In the genomic region with DNA sequence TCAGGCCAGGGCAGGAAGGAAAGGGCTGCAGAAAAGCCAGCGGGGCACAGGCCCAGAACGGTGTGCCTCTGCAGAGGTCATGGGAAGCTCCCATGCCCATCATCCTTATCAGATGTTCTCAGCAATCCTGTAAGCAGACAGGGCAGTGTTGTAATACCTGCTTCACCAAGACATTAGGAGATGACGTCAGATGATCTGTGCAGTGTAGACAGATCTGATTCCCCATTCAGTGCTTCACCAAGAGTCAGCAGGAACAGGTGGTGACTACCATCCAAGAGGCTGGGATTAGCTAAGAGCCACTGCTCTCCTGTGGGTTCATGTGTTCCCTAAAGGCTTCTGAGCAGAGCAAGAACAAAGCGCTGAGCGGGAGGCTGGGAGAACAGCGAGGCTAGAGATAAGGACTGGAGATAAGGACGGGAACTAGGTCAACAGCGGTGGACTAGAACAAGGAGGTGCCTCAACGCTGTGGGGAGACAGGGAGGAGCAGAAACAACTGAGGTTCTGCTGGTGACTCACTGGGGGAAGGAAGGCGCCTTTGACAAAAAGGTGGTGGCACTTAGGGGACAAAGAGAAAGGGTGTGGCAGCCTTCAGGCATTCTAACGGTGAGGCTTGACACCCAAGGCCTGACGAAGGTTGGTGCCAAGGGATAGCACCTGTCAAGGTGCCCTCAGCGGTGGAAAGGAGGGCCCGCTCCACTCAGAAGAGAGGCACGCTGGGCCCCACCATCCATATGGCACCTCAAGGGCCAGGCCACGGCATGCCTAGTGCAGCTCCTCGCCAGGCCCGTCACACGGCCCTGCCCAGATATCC, we compare ENCODE assay signal across 8 cellular contexts. TPM values are rescaled to one million over a fixed set of nuclear protein-coding genes. Genes with fewer than 3 reads are reported as not detected.
A peak's percentile ranks its signal among the peaks of the same experiment; 100 is the strongest.
DNase-seq lines count a peak whose midpoint lies in the region; ATAC-seq and TF ChIP-seq lines count a peak whose summit lies in the region.

No MANE protein-coding gene starts in this region.

- peak overlapping the region; percentile 97 for H3K27ac Mint-ChIP-seq in activated CD8-positive, alpha-beta memory T cell treated with anti-CD3 and anti-CD28 coated beads, Interleukin-2, amount 10 ng/mL, durations not matched to agents 7 days and 5 days

- peak; percentile 79 for ATAC-seq in activated CD8-positive, alpha-beta memory T cell treated with anti-CD3 and anti-CD28 coated beads, Interleukin-2, amount 10 ng/mL, durations not matched to agents 7 days and 5 days
- no peak for ATAC-seq in HG03045 (IDR thresholded peaks at IDR 0.05; ENCODE audit: unreplicated experiment)

- no peak for TF ChIP-seq CTCF in esophagus squamous epithelium (IDR thresholded peaks at IDR 0.05)
- no peak for TF ChIP-seq CTCF in retinal pigment epithelial cell (conservative IDR thresholded peaks at IDR 0.05; ENCODE audit: low read depth, low read length)

- peak overlapping the region in 1 of 4 donors; percentile 7 for H3K4me3 ChIP-seq in esophagus squamous epithelium
- H3K4me3 ChIP-seq in retinal pigment epithelial cell (ENCODE audit: low read length), result no peak overlapping the region

- DNase-seq in NCI-H345 (lab: John Stamatoyannopoulos, UW) (peak; percentile 11), NCI-H345 treated with DMSO at 0.1 percent for 48 hours (lab: John Stamatoyannopoulos, UW; ENCODE audit: unreplicated experiment) (no peak), esophagus squamous epithelium (lab: John Stamatoyannopoulos, UW) (no peak), retinal pigment epithelial cell (ENCODE audit: low read depth) (peak; percentile 59), AG08396 (ENCODE audit: low spot score) (no peak), NCI-H510A treated with DMSO at 0.1 percent for 48 hours (lab: John Stamatoyannopoulos, UW) (no peak)
- peak; percentile 88 for DNase-seq in activated CD8-positive, alpha-beta memory T cell treated with anti-CD3 and anti-CD28 coated beads, Interleukin-2, amount 10 ng/mL, durations not matched to agents 7 days and 5 days

- H3K27me3 ChIP-seq in esophagus squamous epithelium, result no peaks in the 10 kb centered on the region

- peaks cover 0 to 4% (median 0%) of the 10 kb centered on the region in 3 donors for H3K36me3 ChIP-seq in esophagus squamous epithelium

- TF ChIP-seq POLR2A in esophagus squamous epithelium (IDR thresholded peaks at IDR 0.05), result peak in 1 of 4 donors; percentile 27

- H3K9me3 Mint-ChIP-seq in activated CD8-positive, alpha-beta memory T cell treated with anti-CD3 and anti-CD28 coated beads, Interleukin-2, amount 10 ng/mL, durations not matched to agents 7 days and 5 days (ENCODE audit: low read depth), result no peaks in the 10 kb centered on the region

- H3K9me3 ChIP-seq in esophagus squamous epithelium, result no peaks in the 10 kb centered on the region

- H3K36me3 Mint-ChIP-seq in activated CD8-positive, alpha-beta memory T cell treated with anti-CD3 and anti-CD28 coated beads, Interleukin-2, amount 10 ng/mL, durations not matched to agents 7 days and 5 days, result peaks cover 30% of the 10 kb centered on the region

- H3K27me3 Mint-ChIP-seq in activated CD8-positive, alpha-beta memory T cell treated with anti-CD3 and anti-CD28 coated beads, Interleukin-2, amount 10 ng/mL, durations not matched to agents 7 days and 5 days, result no peaks in the 10 kb centered on the region

- CTCF ChIA-PET in activated CD8-positive, alpha-beta memory T cell treated with anti-CD3 and anti-CD28 coated beads, Interleukin-2, amount 10 ng/mL, durations not matched to agents 7 days and 5 days (lab: Charles Lee), result interaction anchor here (1.2 to 3.2 kb wide), 9 partner anchors 10 to 50 kb away, joined by 3 to 23 read pairs (median 9); a partner anchor contains a TSS

- intact Hi-C loops in esophagus squamous epithelium (cut with DNase I), result no loop called here

- H3K4me3 Mint-ChIP-seq in activated CD8-positive, alpha-beta memory T cell treated with anti-CD3 and anti-CD28 coated beads, Interleukin-2, amount 10 ng/mL, durations not matched to agents 7 days and 5 days, result peak overlapping the region; percentile 66

- WGBS in esophagus squamous epithelium, 2 donors, result 33 to 40% methylated on average over 14 to 15 of the region's 19 CpGs

- peak overlapping the region; percentile 88 to 96 (median 93) for H3K27ac ChIP-seq in esophagus squamous epithelium

- H3K4me1 ChIP-seq in esophagus squamous epithelium, result peaks cover 64 to 98% (median 89%) of the 10 kb centered on the region in 3 donors

- H3K4me1 Mint-ChIP-seq in activated CD8-positive, alpha-beta memory T cell treated with anti-CD3 and anti-CD28 coated beads, Interleukin-2, amount 10 ng/mL, durations not matched to agents 7 days and 5 days, result peaks cover 76% of the 10 kb centered on the region

RNA-seq across cellular contexts. Expression of a gene that starts 28.4 kb away (rescaled TPM):
- total RNA-seq in activated CD8-positive, alpha-beta memory T cell treated with anti-CD3 and anti-CD28 coated beads, Interleukin-2, amount 10 ng/mL, durations not matched to agents 7 days and 5 days, result 10 to 100 TPM; 65.9 to 72.7 TPM
- 10 to 100 TPM; 55.5 to 87.5 (median 67.5) TPM for total RNA-seq in esophagus squamous epithelium

RNA-seq across cellular contexts. Expression of a gene that starts 31.3 kb away (rescaled TPM):
- 100 to 1,000 TPM; 164 to 262 TPM for total RNA-seq in activated CD8-positive, alpha-beta memory T cell treated with anti-CD3 and anti-CD28 coated beads, Interleukin-2, amount 10 ng/mL, durations not matched to agents 7 days and 5 days
- total RNA-seq in esophagus squamous epithelium, result 100 to 1,000 TPM; 128 to 297 (median 185) TPM

Comparison
In these comparisons a context has a peak if more than half of its experiments do, and no peak if none do; other contexts are left out.
1. DNase-seq: peak in NCI-H345 (single experiment), activated CD8-positive, alpha-beta memory T cell treated with anti-CD3 and anti-CD28 coated beads, Interleukin-2, amount 10 ng/mL, durations not matched to agents 7 days and 5 days (single experiment) and retinal pigment epithelial cell (single experiment); none in NCI-H345 treated with DMSO at 0.1 percent for 48 hours (single experiment), esophagus squamous epithelium (single experiment), AG08396 (single experiment) and NCI-H510A treated with DMSO at 0.1 percent for 48 hours (single experiment).